ENCODE assay signal across 1 cellular context in genomic region chr2:109349555-109350430, GRCh38.
TF ChIP-seq lines count a peak whose summit lies in the region.

No MANE protein-coding gene starts in this region.

TF ChIP-seq in IMR-90, 13 proteins besides CTCF, POLR2A, EP300 and RAD21 (continued from another document):
- no peak for TF ChIP-seq USF2 (IDR thresholded peaks at IDR 0.05; ENCODE audit: low read depth, low read length)
- TF ChIP-seq CEBPB (IDR thresholded peaks at IDR 0.05; ENCODE audit: low read depth, low read length) = no peak
- TF ChIP-seq BHLHE40 (IDR thresholded peaks at IDR 0.05; ENCODE audit: low read depth, low read length) = no peak
- no peak for TF ChIP-seq MAZ (IDR thresholded peaks at IDR 0.05; ENCODE audit: borderline replicate concordance, low read depth, low read length)
